8 cellular contexts compared by ENCODE assay signal in genomic region chr7:141975806-141976523, GRCh38. TPM values are rescaled to one million over a fixed set of nuclear protein-coding genes. Genes with fewer than 3 reads are reported as not detected.
DNase-seq lines count a peak whose midpoint lies in the region; ATAC-seq, FAIRE-seq and TF ChIP-seq lines count a peak whose summit lies in the region.

No MANE protein-coding gene starts in this region.

- no peaks in the 10 kb centered on the region for H3K36me3 ChIP-seq in H7 (replicated peaks; ENCODE audit: control insufficient read depth, insufficient read depth, low read length)
- no peaks in the 10 kb centered on the region for H3K36me3 ChIP-seq in MG63
- H3K36me3 ChIP-seq in heart left ventricle: no peaks in the 10 kb centered on the region

- peak; percentile 54 to 80 (median 68) for TF ChIP-seq CTCF in heart left ventricle (IDR thresholded peaks at IDR 0.05)

- H3K4me1 ChIP-seq in heart left ventricle: peaks cover 0 to 5% (median 0%) of the 10 kb centered on the region in 12 donors

- intact Hi-C loops in heart left ventricle (cut with DNase I): loop anchor here in 9 of 10 donors (2.0 to 5.0 kb wide), 3 partner anchors 211 to 213 kb away; no protein-coding TSS in a partner anchor
- intact Hi-C loops in posterior vena cava (cut with DNase I): no loop called here

- 15 to 18% (median 16%) methylated on average over 21 of the region's 21 CpGs for WGBS in heart left ventricle, 4 donors

- H3K27me3 ChIP-seq in H7 (ENCODE audit: control insufficient read depth, insufficient read depth, low read length) (no peaks in the 10 kb centered on the region), MG63 (no peaks in the 10 kb centered on the region), heart left ventricle (peaks cover 0 to 5% (median 0%) of the 10 kb centered on the region in 9 donors)

- ATAC-seq in SK-N-SH treated with all-trans-retinoic acid at 6 μM for 48 hours (peak; percentile 98), heart left ventricle (peak; percentile 47 to 74 (median 64))

- H3K27ac ChIP-seq in heart left ventricle: no peak overlapping the region

- H3K4me1 Mint-ChIP-seq in activated naive CD8-positive, alpha-beta T cell (ENCODE audit: low read depth): peaks cover 20% of the 10 kb centered on the region

- peak; percentile 70 for DNase-seq in GDM1 (lab: John Stamatoyannopoulos, UW)
- DNase-seq in H7: peak; percentile 74
- peak; percentile 49 for DNase-seq in MG63
- DNase-seq in heart left ventricle: peak; percentile 42 to 86 (median 66)
- peak; percentile 91 for DNase-seq in posterior vena cava (ENCODE audit: low spot score)
- peak; percentile 77 for DNase-seq in urothelium cell line (ENCODE audit: low spot score)

- no peak for TF ChIP-seq POLR2A in heart left ventricle (IDR thresholded peaks at IDR 0.05)

- no peaks in the 10 kb centered on the region for H3K27me3 Mint-ChIP-seq in activated naive CD8-positive, alpha-beta T cell

- peak overlapping the region; percentile 16 for H3K27ac Mint-ChIP-seq in activated naive CD8-positive, alpha-beta T cell

- H3K9me3 ChIP-seq in MG63 (no peaks in the 10 kb centered on the region), heart left ventricle (peaks cover 0 to 4% (median 0%) of the 10 kb centered on the region in 12 donors)

- FAIRE-seq in urothelium cell line (lab: Jason Lieb, UNC): no peak

- peak overlapping the region; percentile 65 for H3K4me3 Mint-ChIP-seq in activated naive CD8-positive, alpha-beta T cell

- peaks cover 4% of the 10 kb centered on the region for H3K9me3 Mint-ChIP-seq in activated naive CD8-positive, alpha-beta T cell (ENCODE audit: low read depth)

- peaks cover 2% of the 10 kb centered on the region for H3K36me3 Mint-ChIP-seq in activated naive CD8-positive, alpha-beta T cell

- H3K4me3 ChIP-seq in H7 (ENCODE audit: insufficient read depth, low read depth, low read length): peak overlapping the region; percentile 12
- H3K4me3 ChIP-seq in MG63: peak overlapping the region; percentile 20; the same call in 1 of the 2 replicates
- H3K4me3 ChIP-seq in heart left ventricle: peak overlapping the region in 7 of 12 donors; percentile 5 to 50 (median 24)

TF ChIP-seq in SK-N-SH treated with all-trans-retinoic acid at 6 μM for 48 hours, 23 proteins besides CTCF, POLR2A, EP300 and RAD21:
- no peak for TF ChIP-seq ZFP3 (CRISPR knock-in tag; IDR thresholded peaks at IDR 0.05)
- no peak for TF ChIP-seq CSRNP3 (CRISPR knock-in tag; IDR thresholded peaks at IDR 0.05)
- TF ChIP-seq CSDC2 (CRISPR knock-in tag; IDR thresholded peaks at IDR 0.05): no peak
- no peak for TF ChIP-seq ZNF8 (CRISPR knock-in tag; IDR thresholded peaks at IDR 0.05)
- TF ChIP-seq, protein P1, sequence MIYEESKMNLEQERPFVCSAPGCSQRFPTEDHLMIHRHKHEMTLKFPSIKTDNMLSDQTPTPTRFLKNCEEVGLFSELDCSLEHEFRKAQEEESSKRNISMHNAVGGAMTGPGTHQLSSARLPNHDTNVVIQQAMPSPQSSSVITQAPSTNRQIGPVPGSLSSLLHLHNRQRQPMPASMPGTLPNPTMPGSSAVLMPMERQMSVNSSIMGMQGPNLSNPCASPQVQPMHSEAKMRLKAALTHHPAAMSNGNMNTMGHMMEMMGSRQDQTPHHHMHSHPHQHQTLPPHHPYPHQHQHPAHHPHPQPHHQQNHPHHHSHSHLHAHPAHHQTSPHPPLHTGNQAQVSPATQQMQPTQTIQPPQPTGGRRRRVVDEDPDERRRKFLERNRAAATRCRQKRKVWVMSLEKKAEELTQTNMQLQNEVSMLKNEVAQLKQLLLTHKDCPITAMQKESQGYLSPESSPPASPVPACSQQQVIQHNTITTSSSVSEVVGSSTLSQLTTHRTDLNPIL (CRISPR knock-in tag; IDR thresholded peaks at IDR 0.05; ENCODE audit: low read depth): no peak
- no peak for TF ChIP-seq TCF4 (CRISPR knock-in tag; IDR thresholded peaks at IDR 0.05; ENCODE audit: borderline replicate concordance)
- no peak for TF ChIP-seq ZFP30 (CRISPR knock-in tag; IDR thresholded peaks at IDR 0.05)
- TF ChIP-seq TOX (CRISPR knock-in tag; IDR thresholded peaks at IDR 0.05; ENCODE audit: borderline replicate concordance): no peak
- no peak for TF ChIP-seq ARNTL (CRISPR knock-in tag; IDR thresholded peaks at IDR 0.05; ENCODE audit: borderline replicate concordance, low read depth)
- no peak for TF ChIP-seq ISL1 (CRISPR knock-in tag; IDR thresholded peaks at IDR 0.05)
- no peak for TF ChIP-seq BACH2 (CRISPR knock-in tag; IDR thresholded peaks at IDR 0.05; ENCODE audit: borderline replicate concordance)
- no peak for TF ChIP-seq OSR1 (CRISPR knock-in tag; IDR thresholded peaks at IDR 0.05)
- no peak for TF ChIP-seq ZNF70 (CRISPR knock-in tag; IDR thresholded peaks at IDR 0.05)
- TF ChIP-seq ZNF565 (CRISPR knock-in tag; conservative IDR thresholded peaks at IDR 0.05; ENCODE audit: low read depth): no peak
- TF ChIP-seq POU6F1 (CRISPR knock-in tag; IDR thresholded peaks at IDR 0.05; ENCODE audit: borderline replicate concordance, low read depth): no peak
- TF ChIP-seq PPARA (CRISPR knock-in tag; IDR thresholded peaks at IDR 0.05; ENCODE audit: borderline replicate concordance): no peak
- no peak for TF ChIP-seq RARB (CRISPR knock-in tag; IDR thresholded peaks at IDR 0.05)
- no peak for TF ChIP-seq PATZ1 (CRISPR knock-in tag; IDR thresholded peaks at IDR 0.05; ENCODE audit: borderline replicate concordance)
- TF ChIP-seq ESRRG (CRISPR knock-in tag; IDR thresholded peaks at IDR 0.05): no peak

RNA-seq across cellular contexts. Expression of gene TAS2R38, which starts 2.4 kb away (rescaled TPM):
- total RNA-seq in H7 (2014; rRNA removed; shearing (Covaris generic)): not detected in 2 replicates
- total RNA-seq in MG63 (2014; rRNA removed; shearing (Covaris generic); ENCODE audit: low replicate concordance): not detected in 2 replicates
- total RNA-seq in heart left ventricle: not detected
- not detected for polyA plus RNA-seq in heart left ventricle
- not detected for total RNA-seq in posterior vena cava

RNA-seq across cellular contexts. Expression of gene MGAM, which starts 19.7 kb away (rescaled TPM):
- 0.14 and 0.22 TPM in 2 replicates for total RNA-seq in H7 (2014; rRNA removed; shearing (Covaris generic))
- not detected in 2 replicates for total RNA-seq in MG63 (2014; rRNA removed; shearing (Covaris generic); ENCODE audit: low replicate concordance)
- total RNA-seq in heart left ventricle (1 to 10 TPM in 2 of 9 donors, under 1 TPM in 7; 0.15 to 1.2 (median 0.52) TPM), posterior vena cava (1 to 10 TPM; 3.5 to 7.0 TPM)
- polyA plus RNA-seq in heart left ventricle: under 1 TPM; 0.08 to 0.10 TPM

RNA-seq across cellular contexts. Expression of gene CLEC5A, which starts 29.2 kb away (rescaled TPM):
- not detected in 2 replicates for total RNA-seq in H7 (2014; rRNA removed; shearing (Covaris generic))
- total RNA-seq in MG63 (2014; rRNA removed; shearing (Covaris generic); ENCODE audit: low replicate concordance): not detected in 2 replicates
- total RNA-seq in heart left ventricle (1 to 10 TPM in 2 of 9 donors, under 1 TPM in 6, not detected in 1; 0.12 to 2.6 (median 0.50) TPM), posterior vena cava (1 to 10 TPM; 2.5 to 7.5 TPM)
- polyA plus RNA-seq in heart left ventricle: 1 to 10 TPM in 1 of 2 donors, under 1 TPM in 1; 0.27 to 1.1 TPM

RNA-seq across cellular contexts. Expression of gene OR9A4, which starts 59.8 kb away (rescaled TPM):
- total RNA-seq in H7 (2014; rRNA removed; shearing (Covaris generic)): not detected in 2 replicates
- total RNA-seq in MG63 (2014; rRNA removed; shearing (Covaris generic); ENCODE audit: low replicate concordance): not detected in 2 replicates
- total RNA-seq in heart left ventricle (not detected), posterior vena cava (not detected)
- polyA plus RNA-seq in heart left ventricle: not detected

Comparison
In these comparisons a context has a peak if more than half of its experiments do, and no peak if none do; other contexts are left out.
1. intact Hi-C loops: an anchor here in heart left ventricle (2.0 to 5.0 kb wide); none called in posterior vena cava.